In genomic region chr11:111694851-111695250, GRCh38 we compare ENCODE assay signal across 2 cellular contexts.
TF ChIP-seq lines count a peak whose summit lies in the region.

No MANE protein-coding gene starts in this region.

TF ChIP-seq in HepG2, 621 proteins besides CTCF, POLR2A, EP300 and RAD21 (continued from another document):
- TF ChIP-seq, protein P1, sequence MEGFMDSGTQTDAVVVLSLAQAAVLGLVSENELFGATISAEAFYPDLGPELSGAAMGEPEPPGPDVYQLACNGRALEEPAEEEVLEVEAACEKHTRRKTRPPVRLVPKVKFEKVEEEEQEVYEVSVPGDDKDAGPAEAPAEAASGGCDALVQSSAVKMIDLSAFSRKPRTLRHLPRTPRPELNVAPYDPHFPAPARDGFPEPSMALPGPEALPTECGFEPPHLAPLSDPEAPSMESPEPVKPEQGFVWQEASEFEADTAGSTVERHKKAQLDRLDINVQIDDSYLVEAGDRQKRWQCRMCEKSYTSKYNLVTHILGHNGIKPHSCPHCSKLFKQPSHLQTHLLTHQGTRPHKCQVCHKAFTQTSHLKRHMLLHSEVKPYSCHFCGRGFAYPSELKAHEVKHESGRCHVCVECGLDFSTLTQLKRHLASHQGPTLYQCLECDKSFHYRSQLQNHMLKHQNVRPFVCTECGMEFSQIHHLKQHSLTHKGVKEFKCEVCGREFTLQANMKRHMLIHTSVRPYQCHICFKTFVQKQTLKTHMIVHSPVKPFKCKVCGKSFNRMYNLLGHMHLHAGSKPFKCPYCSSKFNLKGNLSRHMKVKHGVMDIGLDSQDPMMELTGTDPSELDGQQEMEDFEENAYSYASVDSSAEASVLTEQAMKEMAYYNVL (CRISPR knock-in tag; IDR thresholded peaks at IDR 0.05; ENCODE audit: borderline replicate concordance) = no peak
- no peak for TF ChIP-seq ZNF232 (CRISPR knock-in tag; IDR thresholded peaks at IDR 0.05; ENCODE audit: borderline replicate concordance)
- no peak for TF ChIP-seq HIVEP1 (CRISPR knock-in tag; IDR thresholded peaks at IDR 0.05)
- no peak for TF ChIP-seq MLLT10 (CRISPR knock-in tag; IDR thresholded peaks at IDR 0.05)
- TF ChIP-seq FOXO1 (CRISPR knock-in tag; IDR thresholded peaks at IDR 0.05) = no peak
- TF ChIP-seq CEBPG (CRISPR knock-in tag; IDR thresholded peaks at IDR 0.05) = no peak
- TF ChIP-seq ZNF816 (CRISPR knock-in tag; IDR thresholded peaks at IDR 0.05; ENCODE audit: borderline replicate concordance) = no peak
- TF ChIP-seq HES4 (CRISPR knock-in tag; IDR thresholded peaks at IDR 0.05; ENCODE audit: borderline replicate concordance) = no peak
- no peak for TF ChIP-seq ZBTB38 (CRISPR knock-in tag; IDR thresholded peaks at IDR 0.05)
- no peak for TF ChIP-seq GZF1 (CRISPR knock-in tag; IDR thresholded peaks at IDR 0.05)
- TF ChIP-seq ASH2L (IDR thresholded peaks at IDR 0.05; ENCODE audit: insufficient read length, low read depth, low read length) = no peak
- TF ChIP-seq, protein P2, sequence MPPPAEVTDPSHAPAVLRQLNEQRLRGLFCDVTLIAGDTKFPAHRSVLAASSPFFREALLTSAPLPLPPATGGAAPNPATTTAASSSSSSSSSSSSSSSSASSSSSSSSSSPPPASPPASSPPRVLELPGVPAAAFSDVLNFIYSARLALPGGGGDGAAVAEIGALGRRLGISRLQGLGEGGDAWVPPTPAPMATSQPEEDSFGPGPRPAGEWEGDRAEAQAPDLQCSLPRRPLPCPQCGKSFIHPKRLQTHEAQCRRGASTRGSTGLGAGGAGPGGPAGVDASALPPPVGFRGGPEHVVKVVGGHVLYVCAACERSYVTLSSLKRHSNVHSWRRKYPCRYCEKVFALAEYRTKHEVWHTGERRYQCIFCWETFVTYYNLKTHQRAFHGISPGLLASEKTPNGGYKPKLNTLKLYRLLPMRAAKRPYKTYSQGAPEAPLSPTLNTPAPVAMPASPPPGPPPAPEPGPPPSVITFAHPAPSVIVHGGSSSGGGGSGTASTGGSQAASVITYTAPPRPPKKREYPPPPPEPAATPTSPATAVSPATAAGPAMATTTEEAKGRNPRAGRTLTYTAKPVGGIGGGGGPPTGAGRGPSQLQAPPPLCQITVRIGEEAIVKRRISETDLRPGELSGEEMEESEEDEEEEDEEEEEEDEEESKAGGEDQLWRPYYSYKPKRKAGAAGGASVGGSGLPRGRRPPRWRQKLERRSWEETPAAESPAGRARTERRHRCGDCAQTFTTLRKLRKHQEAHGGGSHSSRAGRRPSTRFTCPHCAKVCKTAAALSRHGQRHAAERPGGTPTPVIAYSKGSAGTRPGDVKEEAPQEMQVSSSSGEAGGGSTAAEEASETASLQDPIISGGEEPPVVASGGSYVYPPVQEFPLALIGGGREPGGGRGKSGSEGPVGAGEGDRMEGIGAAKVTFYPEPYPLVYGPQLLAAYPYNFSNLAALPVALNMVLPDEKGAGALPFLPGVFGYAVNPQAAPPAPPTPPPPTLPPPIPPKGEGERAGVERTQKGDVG (CRISPR knock-in tag; IDR thresholded peaks at IDR 0.05; ENCODE audit: borderline replicate concordance) = no peak
- TF ChIP-seq, protein P3, sequence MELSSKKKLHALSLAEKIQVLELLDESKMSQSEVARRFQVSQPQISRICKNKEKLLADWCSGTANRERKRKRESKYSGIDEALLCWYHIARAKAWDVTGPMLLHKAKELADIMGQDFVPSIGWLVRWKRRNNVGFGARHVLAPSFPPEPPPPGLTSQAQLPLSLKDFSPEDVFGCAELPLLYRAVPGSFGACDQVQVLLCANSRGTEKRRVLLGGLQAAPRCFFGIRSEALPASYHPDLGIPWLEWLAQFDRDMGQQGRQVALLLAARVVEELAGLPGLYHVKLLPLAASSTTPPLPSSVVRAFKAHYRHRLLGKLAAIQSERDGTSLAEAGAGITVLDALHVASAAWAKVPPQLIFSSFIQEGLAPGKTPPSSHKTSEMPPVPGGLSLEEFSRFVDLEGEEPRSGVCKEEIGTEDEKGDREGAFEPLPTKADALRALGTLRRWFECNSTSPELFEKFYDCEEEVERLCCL (CRISPR knock-in tag; IDR thresholded peaks at IDR 0.05; ENCODE audit: borderline replicate concordance) = no peak
TF ChIP-seq in HepG2: peak in this region for 0.

TF ChIP-seq in GM12878, 131 proteins besides CTCF, POLR2A, EP300 and RAD21 (continued from another document and continues in another):
- TF ChIP-seq, protein P4, sequence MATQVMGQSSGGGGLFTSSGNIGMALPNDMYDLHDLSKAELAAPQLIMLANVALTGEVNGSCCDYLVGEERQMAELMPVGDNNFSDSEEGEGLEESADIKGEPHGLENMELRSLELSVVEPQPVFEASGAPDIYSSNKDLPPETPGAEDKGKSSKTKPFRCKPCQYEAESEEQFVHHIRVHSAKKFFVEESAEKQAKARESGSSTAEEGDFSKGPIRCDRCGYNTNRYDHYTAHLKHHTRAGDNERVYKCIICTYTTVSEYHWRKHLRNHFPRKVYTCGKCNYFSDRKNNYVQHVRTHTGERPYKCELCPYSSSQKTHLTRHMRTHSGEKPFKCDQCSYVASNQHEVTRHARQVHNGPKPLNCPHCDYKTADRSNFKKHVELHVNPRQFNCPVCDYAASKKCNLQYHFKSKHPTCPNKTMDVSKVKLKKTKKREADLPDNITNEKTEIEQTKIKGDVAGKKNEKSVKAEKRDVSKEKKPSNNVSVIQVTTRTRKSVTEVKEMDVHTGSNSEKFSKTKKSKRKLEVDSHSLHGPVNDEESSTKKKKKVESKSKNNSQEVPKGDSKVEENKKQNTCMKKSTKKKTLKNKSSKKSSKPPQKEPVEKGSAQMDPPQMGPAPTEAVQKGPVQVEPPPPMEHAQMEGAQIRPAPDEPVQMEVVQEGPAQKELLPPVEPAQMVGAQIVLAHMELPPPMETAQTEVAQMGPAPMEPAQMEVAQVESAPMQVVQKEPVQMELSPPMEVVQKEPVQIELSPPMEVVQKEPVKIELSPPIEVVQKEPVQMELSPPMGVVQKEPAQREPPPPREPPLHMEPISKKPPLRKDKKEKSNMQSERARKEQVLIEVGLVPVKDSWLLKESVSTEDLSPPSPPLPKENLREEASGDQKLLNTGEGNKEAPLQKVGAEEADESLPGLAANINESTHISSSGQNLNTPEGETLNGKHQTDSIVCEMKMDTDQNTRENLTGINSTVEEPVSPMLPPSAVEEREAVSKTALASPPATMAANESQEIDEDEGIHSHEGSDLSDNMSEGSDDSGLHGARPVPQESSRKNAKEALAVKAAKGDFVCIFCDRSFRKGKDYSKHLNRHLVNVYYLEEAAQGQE (IDR thresholded peaks at IDR 0.05; ENCODE audit: low read depth, low read length) = no peak
- TF ChIP-seq SPI1 (IDR thresholded peaks at IDR 0.05; ENCODE audit: borderline replicate concordance, insufficient read depth, low read depth, low read length) (peak; percentile 58; the same call in 1 of the 2 replicates), STAT3 (IDR thresholded peaks at IDR 0.05; ENCODE audit: low read depth, low read length) (no peak), ZNF274 (IDR thresholded peaks at IDR 0.05; ENCODE audit: insufficient read depth, insufficient read length) (no peak), BHLHE40 (IDR thresholded peaks at IDR 0.05; ENCODE audit: borderline replicate concordance in 1 of 2, low read depth in 2 of 2, low read length in 1 of 2) (0 out of 4 replicates have a peak, but pooled peaks of 1 of the 2 experiments have one; percentile 25), YY1 (IDR thresholded peaks at IDR 0.05; ENCODE audit: low read depth, low read length) (no peak), EZH2 (IDR thresholded peaks at IDR 0.05; ENCODE audit: borderline replicate concordance, control insufficient read depth, low read depth, low read length) (no peak), KLF5 (IDR thresholded peaks at IDR 0.05; ENCODE audit: partially characterized antibody) (no peak), IKZF1 (conservative IDR thresholded peaks at IDR 0.05) (peak; percentile 29; the same call in 1 of the 2 replicates), CHD2 (IDR thresholded peaks at IDR 0.05; ENCODE audit: borderline replicate concordance, low read depth, low read length) (peak; percentile 34; the same call in 1 of the 2 replicates), NR2F1 (conservative IDR thresholded peaks at IDR 0.05) (peak; percentile 86), PAX8 (IDR thresholded peaks at IDR 0.05) (no peak), FOXK2 (IDR thresholded peaks at IDR 0.05) (no peak), MEF2B (IDR thresholded peaks at IDR 0.05; ENCODE audit: partially characterized antibody, poor library complexity, severe bottlenecking) (no peak), SMAD5 (IDR thresholded peaks at IDR 0.05; ENCODE audit: low read depth) (no peak), JUNB (IDR thresholded peaks at IDR 0.05) (no peak), IRF5 (IDR thresholded peaks at IDR 0.05; ENCODE audit: borderline replicate concordance) (no peak), SIN3A (IDR thresholded peaks at IDR 0.05; ENCODE audit: low read depth, low read length) (no peak), CUX1 (IDR thresholded peaks at IDR 0.05; ENCODE audit: insufficient replicate concordance, low read depth, low read length) (no peak), DPF2 (IDR thresholded peaks at IDR 0.05) (0 out of 2 replicates have a peak, but pooled peaks have one; percentile 23), PKNOX1 (IDR thresholded peaks at IDR 0.05) (peak; percentile 59; the same call in 1 of the 2 replicates)
- TF ChIP-seq, protein P5, sequence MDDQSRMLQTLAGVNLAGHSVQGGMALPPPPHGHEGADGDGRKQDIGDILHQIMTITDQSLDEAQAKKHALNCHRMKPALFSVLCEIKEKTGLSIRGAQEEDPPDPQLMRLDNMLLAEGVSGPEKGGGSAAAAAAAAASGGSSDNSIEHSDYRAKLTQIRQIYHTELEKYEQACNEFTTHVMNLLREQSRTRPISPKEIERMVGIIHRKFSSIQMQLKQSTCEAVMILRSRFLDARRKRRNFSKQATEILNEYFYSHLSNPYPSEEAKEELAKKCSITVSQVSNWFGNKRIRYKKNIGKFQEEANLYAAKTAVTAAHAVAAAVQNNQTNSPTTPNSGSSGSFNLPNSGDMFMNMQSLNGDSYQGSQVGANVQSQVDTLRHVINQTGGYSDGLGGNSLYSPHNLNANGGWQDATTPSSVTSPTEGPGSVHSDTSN (IDR thresholded peaks at IDR 0.05; ENCODE audit: insufficient replicate concordance, low read depth, low read length) = peak; percentile 60
- TF ChIP-seq, protein P6, sequence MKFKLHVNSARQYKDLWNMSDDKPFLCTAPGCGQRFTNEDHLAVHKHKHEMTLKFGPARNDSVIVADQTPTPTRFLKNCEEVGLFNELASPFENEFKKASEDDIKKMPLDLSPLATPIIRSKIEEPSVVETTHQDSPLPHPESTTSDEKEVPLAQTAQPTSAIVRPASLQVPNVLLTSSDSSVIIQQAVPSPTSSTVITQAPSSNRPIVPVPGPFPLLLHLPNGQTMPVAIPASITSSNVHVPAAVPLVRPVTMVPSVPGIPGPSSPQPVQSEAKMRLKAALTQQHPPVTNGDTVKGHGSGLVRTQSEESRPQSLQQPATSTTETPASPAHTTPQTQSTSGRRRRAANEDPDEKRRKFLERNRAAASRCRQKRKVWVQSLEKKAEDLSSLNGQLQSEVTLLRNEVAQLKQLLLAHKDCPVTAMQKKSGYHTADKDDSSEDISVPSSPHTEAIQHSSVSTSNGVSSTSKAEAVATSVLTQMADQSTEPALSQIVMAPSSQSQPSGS (IDR thresholded peaks at IDR 0.05; ENCODE audit: low read length) = no peak
